In the genomic region with DNA sequence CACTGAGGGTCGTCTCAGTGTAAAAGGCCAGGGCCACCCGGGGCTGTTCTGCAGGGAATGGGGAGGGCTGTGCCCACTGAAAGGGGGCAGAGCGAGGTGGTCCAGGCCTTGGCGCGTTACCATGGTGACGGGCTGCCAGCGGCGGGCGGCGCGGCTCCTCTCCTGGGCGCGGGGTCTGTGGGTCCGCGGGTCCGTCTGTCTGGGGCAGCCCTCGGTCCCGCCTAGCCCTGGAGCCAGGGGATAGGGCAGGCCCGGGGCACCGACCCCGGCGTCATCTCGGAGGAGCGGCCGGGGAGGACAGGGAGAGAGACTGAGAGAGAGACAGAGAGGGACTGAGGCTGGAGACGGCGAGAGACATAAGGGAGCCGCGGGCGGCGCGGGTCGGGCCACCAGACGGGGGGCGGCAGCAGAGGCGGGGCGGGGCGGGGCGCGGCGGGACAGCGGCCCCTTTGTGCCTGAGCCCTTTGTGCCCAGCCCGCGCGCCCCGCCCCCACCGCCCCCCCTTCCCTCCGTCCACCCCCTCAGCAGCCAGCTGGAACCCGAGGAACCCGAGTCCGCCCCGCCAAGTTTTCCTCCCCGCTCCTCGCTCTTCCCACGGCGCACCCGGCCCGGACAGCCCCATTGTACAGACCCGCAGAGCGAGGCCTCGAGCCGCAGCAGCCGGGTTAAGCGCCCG, we compare ENCODE assay signal across 9 cellular contexts. TPM values are rescaled to one million over a fixed set of nuclear protein-coding genes. Genes with fewer than 3 reads are reported as not detected.
DNase-seq lines count a peak whose midpoint lies in the region; ATAC-seq and TF ChIP-seq lines count a peak whose summit lies in the region.
"Had no signal": no experiment of that assay in that cellular context is flagged by ENCODE, and none has a peak within 500 bp of the region (broad histone marks: within the 10 kb centered on the region; RNA-seq: fewer than 3 reads in every experiment).

KIAA1755 (minus strand) TSS at position 358 of the 676 bp plus-strand sequence; CDS start at position 123, 235 bp downstream.

- ATAC-seq in HG03378 (IDR thresholded peaks at IDR 0.05; ENCODE audit: unreplicated experiment) = no peak

- H3K27me3 ChIP-seq in right atrium auricular region = peaks cover 0 to 6% of the 10 kb centered on the region in 2 donors

- no peaks in the 10 kb centered on the region for H3K36me3 Mint-ChIP-seq in activated CD4-positive, alpha-beta T cell treated with anti-CD3 and anti-CD28 coated beads, Interleukin-2, amount 10 ng/mL, durations not matched to agents 7 days and 5 days (ENCODE audit: low read depth)

- H3K4me3 ChIP-seq in right atrium auricular region = peak within 1 kb of the TSS; percentile 30 to 54

- CTCF ChIA-PET in activated CD4-positive, alpha-beta T cell treated with anti-CD3 and anti-CD28 coated beads, Interleukin-2, amount 10 ng/mL, durations not matched to agents 7 days and 5 days (lab: Charles Lee) = interaction anchor here (0.6 kb wide), 1 partner anchor 35 kb away, joined by 3 read pairs; no protein-coding TSS in a partner anchor

- no peaks in the 10 kb centered on the region for H3K9me3 Mint-ChIP-seq in activated CD4-positive, alpha-beta T cell treated with anti-CD3 and anti-CD28 coated beads, Interleukin-2, amount 10 ng/mL, durations not matched to agents 7 days and 5 days

- peaks cover 0 to 9% of the 10 kb centered on the region in 2 donors for H3K4me1 ChIP-seq in right atrium auricular region

- peaks cover 45% of the 10 kb centered on the region for H3K27me3 Mint-ChIP-seq in activated CD4-positive, alpha-beta T cell treated with anti-CD3 and anti-CD28 coated beads, Interleukin-2, amount 10 ng/mL, durations not matched to agents 7 days and 5 days

- no peaks in the 10 kb centered on the region for H3K4me1 Mint-ChIP-seq in activated CD4-positive, alpha-beta T cell treated with anti-CD3 and anti-CD28 coated beads, Interleukin-2, amount 10 ng/mL, durations not matched to agents 7 days and 5 days

- TF ChIP-seq CTCF in right atrium auricular region (IDR thresholded peaks at IDR 0.05) = no peak

- intact Hi-C loops in posterior cingulate gyrus (cut with DNase I) = loop anchor here (2.0 kb wide), 1 partner anchor 26 kb away; no protein-coding TSS in a partner anchor

- DNase-seq in AG20443 (ENCODE audit: low spot score) = peak; percentile 36
- DNase-seq in right atrium auricular region (ENCODE audit: low spot score) = no peak
- peak; percentile 58 to 95 (median 67) for DNase-seq in posterior cingulate gyrus
- DNase-seq in activated CD4-positive, alpha-beta T cell treated with anti-CD3 and anti-CD28 coated beads, Interleukin-2, amount 10 ng/mL, durations not matched to agents 7 days and 5 days = no peak
- DNase-seq in HuH-7.5 (ENCODE audit: low spot score) = no peak
- no peak for DNase-seq in DMS53 (lab: John Stamatoyannopoulos, UW)
- DNase-seq: GOT3 had no signal

- H3K36me3 ChIP-seq in right atrium auricular region = no peaks in the 10 kb centered on the region

- no peaks in the 10 kb centered on the region for H3K9me3 ChIP-seq in right atrium auricular region

- H3K4me3 Mint-ChIP-seq in activated CD4-positive, alpha-beta T cell treated with anti-CD3 and anti-CD28 coated beads, Interleukin-2, amount 10 ng/mL, durations not matched to agents 7 days and 5 days = no peak within 1 kb of the TSS

- POLR2A ChIA-PET in activated CD4-positive, alpha-beta T cell treated with anti-CD3 and anti-CD28 coated beads, Interleukin-2, amount 10 ng/mL, durations not matched to agents 7 days and 5 days (lab: Charles Lee) = no interaction called here

- H3K27ac ChIP-seq in angular gyrus (ENCODE audit: low read depth, low read length) (peak within 1 kb of the TSS; percentile 97), right atrium auricular region (peak within 1 kb of the TSS; percentile 75 to 80)

- H3K27ac Mint-ChIP-seq in activated CD4-positive, alpha-beta T cell treated with anti-CD3 and anti-CD28 coated beads, Interleukin-2, amount 10 ng/mL, durations not matched to agents 7 days and 5 days = no peak within 1 kb of the TSS

RNA-seq across cellular contexts. Expression of gene KIAA1755, which starts in this region (rescaled TPM):
- 1 to 10 TPM; 3.1 to 4.2 TPM for total RNA-seq in right atrium auricular region
- not detected for total RNA-seq in activated CD4-positive, alpha-beta T cell treated with anti-CD3 and anti-CD28 coated beads, Interleukin-2, amount 10 ng/mL, durations not matched to agents 7 days and 5 days

Comparison
In these comparisons a context has a peak if more than half of its experiments do, and no peak if none do; other contexts are left out.
1. RNA of gene KIAA1755 (total RNA-seq): 3.1 to 4.2 TPM in right atrium auricular region; not detected in activated CD4-positive, alpha-beta T cell treated with anti-CD3 and anti-CD28 coated beads, Interleukin-2, amount 10 ng/mL, durations not matched to agents 7 days and 5 days; every median in the first group is over 4 times any median in the second.
2. DNase-seq: peak in AG20443 (single experiment) and posterior cingulate gyrus (10 of 10); none in right atrium auricular region (single experiment), activated CD4-positive, alpha-beta T cell treated with anti-CD3 and anti-CD28 coated beads, Interleukin-2, amount 10 ng/mL, durations not matched to agents 7 days and 5 days (single experiment), HuH-7.5 (single experiment) and DMS53 (single experiment).